In the genomic region with DNA sequence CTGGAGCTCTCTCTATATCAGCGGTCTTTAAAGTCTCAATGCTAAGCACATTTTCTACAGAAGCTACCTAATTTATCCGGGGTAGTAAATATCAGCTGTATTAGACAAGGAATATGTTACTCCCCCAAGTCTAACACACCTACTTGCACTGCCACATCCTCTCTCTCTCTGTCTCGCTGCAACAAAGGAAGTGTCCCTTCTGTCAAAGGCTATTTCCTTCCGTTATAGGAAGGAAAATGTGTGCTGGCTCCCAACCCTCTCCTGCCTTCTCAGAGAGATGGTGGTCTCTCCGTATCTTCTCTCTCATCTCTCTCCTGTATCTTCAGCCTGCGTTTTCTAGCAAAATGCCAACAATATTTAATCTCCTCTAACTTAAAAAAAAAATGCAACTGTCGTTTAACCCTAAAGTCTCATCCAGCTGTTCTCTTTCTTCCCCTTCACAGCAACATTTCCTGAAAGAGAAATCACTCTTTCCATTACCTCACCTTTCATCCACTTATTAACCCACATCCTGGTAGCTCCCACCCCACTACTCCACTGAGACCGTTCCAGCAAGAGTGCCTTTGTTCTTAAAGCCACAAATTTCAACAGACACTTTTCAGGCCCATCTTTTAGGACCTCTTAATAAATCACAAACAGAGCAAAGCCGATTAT, we compare ENCODE assay signal across 1 cellular context.
TF ChIP-seq lines count a peak whose summit lies in the region.

No MANE protein-coding gene starts in this region.

TF ChIP-seq in endothelial cell of umbilical vein, 7 proteins besides CTCF, POLR2A, EP300 and RAD21:
- TF ChIP-seq MYC (IDR thresholded peaks at IDR 0.05; ENCODE audit: low read depth, low read length) (no peak), JUN (IDR thresholded peaks at IDR 0.05; ENCODE audit: borderline replicate concordance, insufficient read depth, insufficient read length, low read depth) (peak; percentile 26)
